ENCODE assay signal across 1 cellular context in the genomic region with DNA sequence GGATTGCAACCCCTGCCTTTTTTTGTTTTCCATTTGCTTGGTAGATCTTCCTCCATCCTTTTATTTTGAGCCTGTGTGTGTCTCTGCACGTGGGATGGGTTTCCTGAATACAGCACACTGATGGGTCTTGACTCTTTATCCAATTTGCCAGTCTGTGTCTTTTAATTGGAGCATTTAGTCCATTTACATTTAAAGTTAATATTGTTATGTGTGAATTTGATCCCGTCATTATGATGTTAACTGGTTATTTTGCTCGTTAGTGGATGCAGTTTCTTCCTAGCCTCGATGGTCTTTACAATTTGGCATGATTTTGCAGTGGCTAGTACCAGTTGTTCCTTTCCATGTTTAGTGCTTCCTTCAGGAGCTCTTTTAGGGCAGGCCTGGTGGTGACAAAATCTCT.
A peak's percentile ranks its signal among the peaks of the same experiment; 100 is the strongest.
DNase-seq lines count a peak whose midpoint lies in the region; ATAC-seq, FAIRE-seq and TF ChIP-seq lines count a peak whose summit lies in the region.
"Not testable (repeated sequence)": the region's sequence is repeated elsewhere in the genome, so short reads cannot be mapped to it uniquely, and the experiment has no call there.

No MANE protein-coding gene starts in this region.

- CTCF ChIA-PET in K562 (lab: Yijun Ruan, JAX; ENCODE audit: low intra/inter-chr PET ratio), result not testable (repeated sequence)

- not testable (repeated sequence) for H3K27ac ChIP-seq in K562 (ENCODE audit: extremely low read depth, low read depth, low read length)

- not testable (repeated sequence) for H3K4me2 ChIP-seq in K562 (ENCODE audit: insufficient read depth, low read length)

- not testable (repeated sequence) for TF ChIP-seq CTCF in K562 (IDR thresholded peaks at IDR 0.05 in 2 of 3, conservative IDR thresholded peaks at IDR 0.05 in 1 of 3; ENCODE audit: insufficient read depth in 2 of 3, low read depth in 1 of 3, low read length in 3 of 3)

- TF ChIP-seq POLR2A in K562 (conservative IDR thresholded peaks at IDR 0.05), result not testable (repeated sequence)

- H3K4me3 ChIP-seq in K562, result not testable (repeated sequence)

- not testable (repeated sequence) for ATAC-seq in K562

- FAIRE-seq in K562 (lab: Jason Lieb, UNC), result not testable (repeated sequence)

- TF ChIP-seq EP300 in K562 (IDR thresholded peaks at IDR 0.05; ENCODE audit: low read length), result not testable (repeated sequence)

- intact Hi-C loops in K562 (cut with micrococcal nuclease), result not testable (repeated sequence)

- not testable (repeated sequence) for H2AFZ ChIP-seq in K562 (ENCODE audit: low read depth, low read length)

- H3K9ac ChIP-seq in K562 (ENCODE audit: insufficient read depth in 1 of 2, low read depth in 2 of 2, low read length in 2 of 2), result not testable (repeated sequence)

- not testable (repeated sequence) for TF ChIP-seq RAD21 in K562 (CRISPR knock-in tag; conservative IDR thresholded peaks at IDR 0.05 in 1 of 2, IDR thresholded peaks at IDR 0.05 in 1 of 2)

- H3K79me2 ChIP-seq in K562 (ENCODE audit: control insufficient read depth, insufficient read depth, low read length), result not testable (repeated sequence)

- not testable (repeated sequence) for H3K9me3 ChIP-seq in K562 (replicated peaks; ENCODE audit: control insufficient read depth, insufficient read depth, low read depth, low read length)

- H3K4me1 ChIP-seq in K562 (replicated peaks in 1 of 2; ENCODE audit: control insufficient read depth in 2 of 2, insufficient read depth in 2 of 2, low read length in 2 of 2), result not testable (repeated sequence)

- BruUV-seq in K562 (replicated peaks; lab: Mats Ljungman, UMichigan), result not testable (repeated sequence)

- POLR2A ChIA-PET in K562 (lab: Yijun Ruan, JAX), result not testable (repeated sequence)

- not testable (repeated sequence) for H3K27me3 ChIP-seq in K562 (ENCODE audit: control insufficient read depth in 2 of 2, insufficient read depth in 2 of 2, low read length in 2 of 2)

- not testable (repeated sequence) for H3K36me3 ChIP-seq in K562 (ENCODE audit: control insufficient read depth, insufficient read depth, low read length)

- not testable (repeated sequence) for DNase-seq in K562 (ENCODE audit: extremely low read depth in 1 of 4, low spot score in 3 of 4)

- H4K20me1 ChIP-seq in K562 (replicated peaks; ENCODE audit: control insufficient read depth, insufficient read depth, low read length), result not testable (repeated sequence)

- in situ Hi-C loops in K562 (cut with MboI), result not testable (repeated sequence)

- not testable (repeated sequence) for H3K9me1 ChIP-seq in K562 (ENCODE audit: control insufficient read depth, insufficient read depth, low read length)

- WGBS in K562 (ENCODE audit: insufficient coverage, low coverage, missing lambda C conversion rate), result 31% methylated on average over 4 of the region's 4 CpGs

TF ChIP-seq in K562, 482 proteins besides CTCF, POLR2A, EP300 and RAD21:
- peak; percentile 92 for TF ChIP-seq ZNF507 (tag; conservative IDR thresholded peaks at IDR 0.05)
